In the genomic region with DNA sequence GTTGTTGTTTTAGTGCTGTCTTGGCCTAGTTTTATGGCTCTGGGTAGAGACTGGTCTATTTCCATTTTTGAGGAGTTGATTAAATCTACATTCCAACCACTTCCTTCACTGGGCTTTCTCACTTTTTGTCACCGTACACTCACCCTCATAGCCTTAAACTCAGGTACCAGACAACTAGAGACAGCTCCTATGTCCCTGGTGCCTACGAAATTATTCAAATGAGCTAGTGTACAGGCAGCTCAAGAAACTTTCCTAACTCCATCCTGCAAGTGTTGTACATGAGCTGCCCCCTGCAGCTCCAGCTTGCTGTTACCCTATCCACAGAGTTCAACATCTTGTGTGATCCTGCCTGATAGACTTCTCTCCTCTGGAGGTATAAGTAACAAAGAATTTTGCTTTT, we compare ENCODE assay signal across 23 cellular contexts.
A peak's percentile ranks its signal among the peaks of the same experiment; 100 is the strongest.
DNase-seq lines count a peak whose midpoint lies in the region; ATAC-seq and TF ChIP-seq lines count a peak whose summit lies in the region.
"Had no signal": no experiment of that assay in that cellular context is flagged by ENCODE, and none has a peak within 500 bp of the region (broad histone marks: within the 10 kb centered on the region; RNA-seq: fewer than 3 reads in every experiment).

No MANE protein-coding gene starts in this region.

- no peak overlapping the region for H3K27ac ChIP-seq in effector memory CD4-positive, alpha-beta T cell (ENCODE audit: insufficient read depth, low read length, poor library complexity, severe bottlenecking)
- H3K27ac ChIP-seq: A549 had no signal

- H3K9me3 Mint-ChIP-seq in nephron (no peaks in the 10 kb centered on the region), natural killer cell (peaks cover 16 to 26% of the 10 kb centered on the region in 2 donors)

- intact Hi-C loops in natural killer cell (cut with micrococcal nuclease): no loop called here

- H3K4me3 ChIP-seq in BE2C (ENCODE audit: low read depth, low read length) (no peak overlapping the region), NB4 (ENCODE audit: low read depth, low read length) (no peak overlapping the region)
- H3K4me3 ChIP-seq in effector memory CD4-positive, alpha-beta T cell (ENCODE audit: insufficient read depth, low read depth, low read length, poor library complexity, severe bottlenecking): no peak overlapping the region
- H3K4me3 ChIP-seq: A549 had no signal

- H3K27ac Mint-ChIP-seq in nephron (peak overlapping the region in 2 of 3 experiments; percentile 39 to 78), natural killer cell (no peak overlapping the region)
- H3K27ac Mint-ChIP-seq: CD4-positive, CD25-positive, alpha-beta regulatory T cell; HFFc6 had no signal

- H3K9me3 ChIP-seq in BE2C: no peaks in the 10 kb centered on the region
- H3K9me3 ChIP-seq in effector memory CD4-positive, alpha-beta T cell (ENCODE audit: control insufficient read depth, low read length): no peaks in the 10 kb centered on the region
- H3K9me3 ChIP-seq: A549 had no signal

- ATAC-seq in HG02588 (IDR thresholded peaks at IDR 0.05; ENCODE audit: unreplicated experiment): no peak
- no peak for ATAC-seq in HG03095 (IDR thresholded peaks at IDR 0.05; ENCODE audit: unreplicated experiment)
- ATAC-seq in natural killer cell: no peak
- ATAC-seq: A549 had no signal

- H3K27me3 Mint-ChIP-seq in nephron (ENCODE audit: low read depth): no peaks in the 10 kb centered on the region
- no peaks in the 10 kb centered on the region for H3K27me3 Mint-ChIP-seq in natural killer cell (ENCODE audit: low read depth in 2 of 2)
- H3K27me3 Mint-ChIP-seq: CD4-positive, CD25-positive, alpha-beta regulatory T cell had no signal

- H3K4me1 Mint-ChIP-seq in nephron (no peaks in the 10 kb centered on the region), natural killer cell (no peaks in the 10 kb centered on the region)
- H3K4me1 Mint-ChIP-seq: CD4-positive, CD25-positive, alpha-beta regulatory T cell had no signal

- no peak for TF ChIP-seq POLR2A in NB4 (IDR thresholded peaks at IDR 0.05; ENCODE audit: extremely low read depth, insufficient read length)

- no peaks in the 10 kb centered on the region for H3K36me3 ChIP-seq in BE2C
- H3K36me3 ChIP-seq in effector memory CD4-positive, alpha-beta T cell (ENCODE audit: control insufficient read depth, insufficient read depth, low read length): no peaks in the 10 kb centered on the region

- H3K4me3 Mint-ChIP-seq in nephron: no peak overlapping the region
- H3K4me3 Mint-ChIP-seq in natural killer cell: no peak overlapping the region
- H3K4me3 Mint-ChIP-seq: CD4-positive, CD25-positive, alpha-beta regulatory T cell; HFFc6 had no signal

- H3K36me3 Mint-ChIP-seq in nephron (ENCODE audit: low read depth) (no peaks in the 10 kb centered on the region), natural killer cell (peaks cover 11% of the 10 kb centered on the region)
- H3K36me3 Mint-ChIP-seq: CD4-positive, CD25-positive, alpha-beta regulatory T cell had no signal

- DNase-seq in BE2C: no peak
- DNase-seq in NB4 (ENCODE audit: low read depth): peak; percentile 2
- peak; percentile 2 for DNase-seq in UCSD-AML1 (lab: John Stamatoyannopoulos, UW; ENCODE audit: unreplicated experiment)
- no peak for DNase-seq in effector memory CD4-positive, alpha-beta T cell
- no peak for DNase-seq in natural killer cell
- DNase-seq: AML-193; Calu3; CD4-positive, CD25-positive, alpha-beta regulatory T cell; DMS79 treated with DMSO at 0.1 percent for 48 hours; GF-D8; GOT3; HFFc6; Karpas-422; NCI-H1436 treated with DMSO at 0.1 percent for 48 hours; NCI-H2107; NCI-H226; NCI-H526; NK-92 treated with Interleukin-12 subunit alpha and Interleukin-12 subunit beta, amount 100 ng/mL, for 24 hours; Right ventricle myocardium superior had no signal

- H3K27me3 ChIP-seq in BE2C: no peaks in the 10 kb centered on the region
- no peaks in the 10 kb centered on the region for H3K27me3 ChIP-seq in effector memory CD4-positive, alpha-beta T cell (replicated peaks; ENCODE audit: control insufficient read depth, insufficient read depth, low read length, poor library complexity, severe bottlenecking)

- TF ChIP-seq CTCF in BE2C (IDR thresholded peaks at IDR 0.05; ENCODE audit: low read depth, low read length) (0 out of 2 replicates have a peak, but pooled peaks have one; percentile 10), NB4 (IDR thresholded peaks at IDR 0.05; ENCODE audit: low read depth, low read length) (no peak), nephron (IDR thresholded peaks at IDR 0.05; ENCODE audit: unreplicated experiment in 3 of 3) (no peak), natural killer cell (IDR thresholded peaks at IDR 0.05) (no peak)

- H3K4me1 ChIP-seq in BE2C: no peaks in the 10 kb centered on the region
- no peaks in the 10 kb centered on the region for H3K4me1 ChIP-seq in effector memory CD4-positive, alpha-beta T cell (ENCODE audit: control insufficient read depth, insufficient read depth, low read length, poor library complexity, severe bottlenecking)
- H3K4me1 ChIP-seq: A549 had no signal

Comparison
In these comparisons a context has a peak if more than half of its experiments do, and no peak if none do; other contexts are left out.
1. DNase-seq: peak in NB4 (single experiment) and UCSD-AML1 (single experiment); none in BE2C (single experiment), effector memory CD4-positive, alpha-beta T cell (0 of 3) and natural killer cell (single experiment).
2. H3K27ac Mint-ChIP-seq: peak in nephron (2 of 3); none in natural killer cell (0 of 2).